2 cellular contexts compared by ENCODE assay signal in genomic region chrX:139203681-139204575, GRCh38.
A peak's percentile ranks its signal among the peaks of the same experiment; 100 is the strongest.
TF ChIP-seq lines count a peak whose summit lies in the region.

No MANE protein-coding gene starts in this region.

TF ChIP-seq in Ishikawa, 13 proteins besides CTCF, POLR2A, EP300 and RAD21 (continued from another document):
- peak; percentile 24; the same call in 1 of the 2 replicates for TF ChIP-seq MAX (IDR thresholded peaks at IDR 0.05)

TF ChIP-seq in H1, 55 proteins besides CTCF, POLR2A, EP300 and RAD21 (continued from another document):
- TF ChIP-seq E2F6 (IDR thresholded peaks at IDR 0.05), result peak; percentile 63; the same call in 1 of the 2 replicates
- peak; percentile 69 for TF ChIP-seq SUZ12 (IDR thresholded peaks at IDR 0.05; ENCODE audit: low read length)
- peak; percentile 54 for TF ChIP-seq EZH2 (IDR thresholded peaks at IDR 0.05; ENCODE audit: low read depth, low read length, severe bottlenecking)
- TF ChIP-seq JUND (IDR thresholded peaks at IDR 0.05; ENCODE audit: low read length), result no peak
